In genomic region chr17:40103082-40103741, GRCh38 we compare ENCODE assay signal across 11 cellular contexts. TPM values are rescaled to one million over a fixed set of nuclear protein-coding genes. Genes with fewer than 3 reads are reported as not detected.
DNase-seq lines count a peak whose midpoint lies in the region; ATAC-seq and TF ChIP-seq lines count a peak whose summit lies in the region.
"Had no signal": no experiment of that assay in that cellular context is flagged by ENCODE, and none has a peak within 500 bp of the region (broad histone marks: within the 10 kb centered on the region; RNA-seq: fewer than 3 reads in every experiment).

No MANE protein-coding gene starts in this region.

- CTCF ChIA-PET in HCT116 (lab: Charles Lee): interaction anchor here (1.1 to 1.8 kb wide), 2 partner anchors 9 to 76 kb away, joined by 3 to 16 read pairs; no protein-coding TSS in a partner anchor

- no peaks in the 10 kb centered on the region for H4K20me1 ChIP-seq in HCT116 (ENCODE audit: insufficient read depth)

- no peaks in the 10 kb centered on the region for H3K9me3 ChIP-seq in HCT116 (ENCODE audit: control insufficient read depth in 1 of 2, insufficient read depth in 1 of 2, low read depth in 1 of 2, low read length in 2 of 2)
- H3K9me3 ChIP-seq in SK-N-MC (ENCODE audit: low read depth, low read length): no peaks in the 10 kb centered on the region
- no peaks in the 10 kb centered on the region for H3K9me3 ChIP-seq in spleen

- DNase-seq in HCT116 (ENCODE audit: low read depth, low spot score) (no peak), SK-N-MC (ENCODE audit: low read depth, low spot score) (no peak), islet precursor cell (peak; percentile 66), spleen (no peak), GM03348 (ENCODE audit: low spot score) (no peak), posterior cingulate gyrus (no peak)
- no peak for DNase-seq in NK-92 treated with Interleukin-12 subunit alpha and Interleukin-12 subunit beta, amount 100 ng/mL, for 24 hours (lab: John Stamatoyannopoulos, UW)
- DNase-seq: anterior cingulate cortex, DMS79, WERI-Rb-1 had no signal

- H3K9ac ChIP-seq in HCT116 (ENCODE audit: low read length) (peak overlapping the region; percentile 36), SK-N-MC (ENCODE audit: insufficient read length) (no peak overlapping the region)

- TF ChIP-seq CTCF in HCT116 (IDR thresholded peaks at IDR 0.05 in 2 of 3, conservative IDR thresholded peaks at IDR 0.05 in 1 of 3; ENCODE audit: borderline replicate concordance in 1 of 3, insufficient read depth in 1 of 3, low read depth in 2 of 3, low read length in 2 of 3) (no peak), spleen (IDR thresholded peaks at IDR 0.05 in 8 of 11, conservative IDR thresholded peaks at IDR 0.05 in 3 of 11) (no peak)

- no TSS peak for BruUV-seq in HCT116 (replicated peaks; lab: Mats Ljungman, UMichigan)

- H2AFZ ChIP-seq in HCT116 (ENCODE audit: low read depth, low read length, poor library complexity, severe bottlenecking): no peak overlapping the region

- H3K79me2 ChIP-seq in HCT116 (ENCODE audit: insufficient read depth, low read length): peaks cover 17% of the 10 kb centered on the region

- H3K36me3 ChIP-seq in HCT116 (ENCODE audit: control insufficient read depth in 1 of 2, insufficient read depth in 2 of 2, low read length in 2 of 2): peaks cover 0 to under 1% of the 10 kb centered on the region in 2 experiments; a peak in 1 of 4 replicates
- H3K36me3 ChIP-seq in SK-N-MC (ENCODE audit: insufficient read depth, low read length): no peaks in the 10 kb centered on the region
- H3K36me3 ChIP-seq in spleen: no peaks in the 10 kb centered on the region

- H3K9me2 ChIP-seq in HCT116 (ENCODE audit: insufficient read depth): no peaks in the 10 kb centered on the region

- TF ChIP-seq RAD21 in HCT116 (IDR thresholded peaks at IDR 0.05; ENCODE audit: low read depth): no peak

- intact Hi-C loops in HCT116 (cut with micrococcal nuclease): no loop called here
- intact Hi-C loops in spleen (cut with DNase I; ENCODE audit: low total_unique reads): no loop called here
- intact Hi-C loops in posterior cingulate gyrus (cut with DNase I): no loop called here

- H3K27me3 ChIP-seq in HCT116 (ENCODE audit: insufficient read depth, low read length) (no peaks in the 10 kb centered on the region), spleen (replicated peaks in 1 of 7) (no peaks in the 10 kb centered on the region)

- POLR2A ChIA-PET in HCT116 (lab: Charles Lee): interaction anchor here (0.7 to 7.6 kb wide), 3 partner anchors 7 to 37 kb away, joined by 3 to 160 read pairs (median 3); partner anchors contain the start of gene CASC3

- peak overlapping the region; percentile 45 for H3K4me2 ChIP-seq in HCT116 (ENCODE audit: low read length)

- no peak overlapping the region; the same call in 1 of the 2 replicates for H3K27ac ChIP-seq in HCT116 (ENCODE audit: low read depth, low read length)
- H3K27ac ChIP-seq in SK-N-MC: peak overlapping the region; percentile 45; the same call in 1 of the 2 replicates
- H3K27ac ChIP-seq in spleen: peak overlapping the region in 6 of 8 donors; percentile 9 to 91 (median 45)
- H3K27ac ChIP-seq: WERI-Rb-1 had no signal

- RAD21 ChIA-PET in HCT116 (lab: Charles Lee; ENCODE audit: low non-redundant PET in 1 of 2, low total read pairs in 2 of 2, uncharacterized antibody in 2 of 2, unreplicated experiment in 2 of 2): interaction anchor here (0.7 to 1.2 kb wide), 2 partner anchors 10 to 90 kb away, joined by 3 to 4 read pairs; no protein-coding TSS in a partner anchor

- 71 to 92% (median 82%) methylated on average over 3 of the region's 3 CpGs for WGBS in spleen, 5 donors

- H3K4me1 ChIP-seq in HCT116 (ENCODE audit: control insufficient read depth in 1 of 2, insufficient read depth in 2 of 2, low read length in 2 of 2): peaks cover 41 to 85% of the 10 kb centered on the region in 2 experiments
- H3K4me1 ChIP-seq in spleen: peaks cover 46 to 100% (median 84%) of the 10 kb centered on the region in 6 donors

- H3K4me3 ChIP-seq in HCT116 (replicated peaks in 1 of 2; ENCODE audit: low read depth in 1 of 2, low read length in 2 of 2) (no peak overlapping the region), SK-N-MC (no peak overlapping the region), spleen (no peak overlapping the region)

- ATAC-seq in HCT116: no peak
- ATAC-seq in HG03175 (IDR thresholded peaks at IDR 0.05; ENCODE audit: unreplicated experiment): no peak

- TF ChIP-seq POLR2A in HCT116 (IDR thresholded peaks at IDR 0.05; ENCODE audit: borderline replicate concordance, extremely low read depth, insufficient read depth, insufficient read length): no peak
- TF ChIP-seq POLR2A in spleen (IDR thresholded peaks at IDR 0.05): no peak

TF ChIP-seq in HCT116, 20 proteins besides CTCF, POLR2A, EP300 and RAD21:
- TF ChIP-seq ATF3 (IDR thresholded peaks at IDR 0.05) (no peak), EZH2 (IDR thresholded peaks at IDR 0.05) (no peak), SRF (IDR thresholded peaks at IDR 0.05; ENCODE audit: low read depth) (no peak), YY1 (IDR thresholded peaks at IDR 0.05; ENCODE audit: extremely low read depth, insufficient replicate concordance, low read depth, low read length) (no peak), POLR2AphosphoS5 (IDR thresholded peaks at IDR 0.05; ENCODE audit: low read depth, low read length) (no peak), SIN3A (IDR thresholded peaks at IDR 0.05; ENCODE audit: low read depth) (no peak), CBX3 (IDR thresholded peaks at IDR 0.05; ENCODE audit: low read depth) (no peak), MAX (IDR thresholded peaks at IDR 0.05) (no peak), CEBPB (IDR thresholded peaks at IDR 0.05; ENCODE audit: low read depth) (no peak), SP1 (IDR thresholded peaks at IDR 0.05; ENCODE audit: low read depth) (no peak), FOSL1 (IDR thresholded peaks at IDR 0.05; ENCODE audit: low read depth) (no peak), ZBTB33 (IDR thresholded peaks at IDR 0.05; ENCODE audit: extremely low read depth, insufficient replicate concordance, low read length) (no peak), EZH2phosphoT487 (IDR thresholded peaks at IDR 0.05; ENCODE audit: borderline replicate concordance) (no peak)

RNA-seq across cellular contexts. Expression of gene NR1D1, which starts 2.8 kb away (rescaled TPM):
- total RNA-seq in HCT116 (2021; ENCODE audit: unreplicated experiment) (63.7 TPM), spleen (10 to 100 TPM in 4 of 7 donors, 1 to 10 TPM in 3; 5.5 to 15.8 (median 10.2) TPM)
- polyA plus RNA-seq in HCT116 (2012): 104 and 122 TPM in 2 replicates
- 1 to 10 TPM; 3.3 to 6.4 (median 5.2) TPM for polyA plus RNA-seq in spleen

RNA-seq across cellular contexts. Expression of gene MSL1, which starts 18.6 kb away (rescaled TPM):
- total RNA-seq in HCT116 (2021; ENCODE audit: unreplicated experiment): 67.2 TPM
- polyA plus RNA-seq in HCT116 (2012): 26.8 and 36.5 TPM in 2 replicates
- total RNA-seq in spleen: 100 to 1,000 TPM; 101 to 154 (median 127) TPM
- polyA plus RNA-seq in spleen: 10 to 100 TPM; 52.6 to 85.0 (median 73.3) TPM

RNA-seq across cellular contexts. Expression of gene CASC3, which starts 37.1 kb away (rescaled TPM):
- total RNA-seq in HCT116 (2021; ENCODE audit: unreplicated experiment) (73.1 TPM), spleen (100 to 1,000 TPM in 1 of 7 donors, 10 to 100 TPM in 6; 67.0 to 105 (median 78.5) TPM)
- 35.5 and 37.0 TPM in 2 replicates for polyA plus RNA-seq in HCT116 (2012)
- 10 to 100 TPM; 20.2 to 38.9 (median 35.0) TPM for polyA plus RNA-seq in spleen

RNA-seq across cellular contexts. Expression of gene THRA, which starts 40.4 kb away (rescaled TPM):
- total RNA-seq in HCT116 (2021; ENCODE audit: unreplicated experiment) (23.3 TPM), spleen (10 to 100 TPM; 14.6 to 36.1 (median 19.7) TPM)
- 20.3 and 21.1 TPM in 2 replicates for polyA plus RNA-seq in HCT116 (2012)
- polyA plus RNA-seq in spleen: 10 to 100 TPM in 1 of 3 donors, 1 to 10 TPM in 2; 3.9 to 12.9 (median 4.7) TPM

RNA-seq across cellular contexts. Expression of gene MED24, which starts 49.0 kb away (rescaled TPM):
- total RNA-seq in HCT116 (2021; ENCODE audit: unreplicated experiment) (92.1 TPM), spleen (100 to 1,000 TPM in 1 of 7 donors, 10 to 100 TPM in 6; 71.7 to 102 (median 79.1) TPM)
- polyA plus RNA-seq in HCT116 (2012): 68.9 and 90.5 TPM in 2 replicates
- polyA plus RNA-seq in spleen: 10 to 100 TPM; 29.2 to 54.4 (median 42.7) TPM
